ENCODE assay signal across 8 cellular contexts in genomic region chr9:73107489-73108069, GRCh38. TPM values are rescaled to one million over a fixed set of nuclear protein-coding genes. Genes with fewer than 3 reads are reported as not detected.
DNase-seq lines count a peak whose midpoint lies in the region; ATAC-seq and TF ChIP-seq lines count a peak whose summit lies in the region.
"Not testable (repeated sequence)": the region's sequence is repeated elsewhere in the genome, so short reads cannot be mapped to it uniquely, and the experiment has no call there.

No MANE protein-coding gene starts in this region.

- not testable (repeated sequence) for H3K36me3 ChIP-seq in Loucy (ENCODE audit: insufficient read depth, low read length); tibial artery

- not testable (repeated sequence) for H3K4me2 ChIP-seq in Loucy (ENCODE audit: low read depth, low read length, poor library complexity, severe bottlenecking)

- not testable (repeated sequence) for H2AFZ ChIP-seq in Loucy (ENCODE audit: low read length)

- ATAC-seq in foreskin keratinocyte = peak; percentile 95
- not testable (repeated sequence) for ATAC-seq in omental fat pad (ENCODE audit: low FRiP score)

- not testable (repeated sequence) for H3F3A ChIP-seq in Loucy (ENCODE audit: low read depth)

- CTCF ChIA-PET in GM10248 (lab: Yijun Ruan, JAX) = interaction anchor here (0.6 to 6.7 kb wide), 28 partner anchors 9 to 872 kb away, joined by 3 to 89 read pairs (median 4); no protein-coding TSS in a partner anchor

- H3K9me2 ChIP-seq in Loucy (replicated peaks; ENCODE audit: low read depth, low read length) = not testable (repeated sequence)

- H3K9ac ChIP-seq in Loucy (ENCODE audit: low read depth, low read length, poor library complexity, severe bottlenecking) = not testable (repeated sequence)

- peak; percentile 61 for TF ChIP-seq CTCF in GM10248 (IDR thresholded peaks at IDR 0.05; ENCODE audit: control extremely low read depth, extremely low read depth, low read depth, missing control alignments)
- TF ChIP-seq CTCF in Loucy (conservative IDR thresholded peaks at IDR 0.05; ENCODE audit: low read length) = peak; percentile 82
- TF ChIP-seq CTCF in foreskin keratinocyte (conservative IDR thresholded peaks at IDR 0.05) = peak; percentile 92
- TF ChIP-seq CTCF in omental fat pad (IDR thresholded peaks at IDR 0.05) = not testable (repeated sequence)
- peak; percentile 69 to 79 for TF ChIP-seq CTCF in tibial artery (IDR thresholded peaks at IDR 0.05)

- not testable (repeated sequence) for H3K4me3 ChIP-seq in Loucy (ENCODE audit: low read length, poor library complexity, severe bottlenecking); tibial artery

- not testable (repeated sequence) for H3K79me2 ChIP-seq in Loucy (ENCODE audit: insufficient read depth, low read length)

- not testable (repeated sequence) for H3K4me1 ChIP-seq in Loucy (ENCODE audit: insufficient read depth, low read length, poor library complexity, severe bottlenecking); foreskin keratinocyte; tibial artery

- POLR2A ChIA-PET in GM10248 (lab: Yijun Ruan, JAX) = not testable (repeated sequence)

- intact Hi-C loops in tibial artery (cut with DNase I; ENCODE audit: low total_unique reads) = not testable (repeated sequence)

- DNase-seq in GM10248 (ENCODE audit: extremely low spot score) (peak; percentile 66), HCEC 1CT (peak; percentile 47), SKM-1 (lab: John Stamatoyannopoulos, UW; ENCODE audit: unreplicated experiment) (peak; percentile 5), foreskin keratinocyte (peak in 1 of 2 donors; percentile 51), omental fat pad (ENCODE audit: low spot score) (peak; percentile 32), tibial artery (peak in 1 of 2 donors; percentile 59)
- peak; percentile 45 for DNase-seq in activated gamma-delta T cell treated with anti-CD3 and anti-CD28 coated beads, Interleukin-2, amount 50 U/mL, for 16 hours (ENCODE audit: low read depth)

- not testable (repeated sequence) for H3K9me3 ChIP-seq in Loucy (ENCODE audit: insufficient read depth, low read depth, low read length); tibial artery

- H4K20me1 ChIP-seq in Loucy (ENCODE audit: insufficient read depth, low read length, poor library complexity, severe bottlenecking) = not testable (repeated sequence)

- not testable (repeated sequence) for H3K27ac ChIP-seq in foreskin keratinocyte, tibial artery

- H3K27me3 ChIP-seq in Loucy (ENCODE audit: insufficient read depth, low read length, poor library complexity, severe bottlenecking); foreskin keratinocyte; tibial artery: not testable (repeated sequence)

RNA-seq across cellular contexts. Expression of gene ANXA1, which starts 44.1 kb away (rescaled TPM):
- 880 and 908 TPM in 2 replicates for total RNA-seq in foreskin keratinocyte
- 712 and 776 TPM in 2 replicates for polyA plus RNA-seq in foreskin keratinocyte
- total RNA-seq in omental fat pad = 1,000 to 10,000 TPM in 3 of 4 donors, 100 to 1,000 TPM in 1; 513 to 2,547 (median 1,383) TPM
